In genomic region chr1:107141491-107142369, GRCh38 we compare ENCODE assay signal across 8 cellular contexts. TPM values are rescaled to one million over a fixed set of nuclear protein-coding genes. Genes with fewer than 3 reads are reported as not detected.
A peak's percentile ranks its signal among the peaks of the same experiment; 100 is the strongest.
DNase-seq lines count a peak whose midpoint lies in the region; ATAC-seq and TF ChIP-seq lines count a peak whose summit lies in the region.

No MANE protein-coding gene starts in this region.

- peak; percentile 69 for TF ChIP-seq CTCF in cardiac muscle cell (IDR thresholded peaks at IDR 0.05; ENCODE audit: low read depth, low read length)
- TF ChIP-seq CTCF in ovary (IDR thresholded peaks at IDR 0.05): peak in 1 of 3 donors; percentile 50

- H3K4me1 ChIP-seq in cardiac muscle cell (ENCODE audit: low read depth) (no peaks in the 10 kb centered on the region), ovary (ENCODE audit: insufficient read depth) (peaks cover 5% of the 10 kb centered on the region)

- H3K27me3 ChIP-seq in cardiac muscle cell (peaks cover 53% of the 10 kb centered on the region), ovary (no peaks in the 10 kb centered on the region)

- H3K4me3 Mint-ChIP-seq in activated naive CD8-positive, alpha-beta T cell treated with anti-CD3 and anti-CD28 coated beads, Interleukin-2, amount 10 ng/mL, durations not matched to agents 7 days and 5 days: peak overlapping the region; percentile 81

- TF ChIP-seq EP300 in ovary (IDR thresholded peaks at IDR 0.05): no peak

- no peaks in the 10 kb centered on the region for H3K36me3 Mint-ChIP-seq in activated naive CD8-positive, alpha-beta T cell treated with anti-CD3 and anti-CD28 coated beads, Interleukin-2, amount 10 ng/mL, durations not matched to agents 7 days and 5 days

- ATAC-seq in HG03066 (IDR thresholded peaks at IDR 0.05; ENCODE audit: low read depth, unreplicated experiment) (peak; percentile 49), HG02571 (IDR thresholded peaks at IDR 0.05; ENCODE audit: unreplicated experiment) (no peak)
- peak; percentile 41 for ATAC-seq in activated naive CD8-positive, alpha-beta T cell treated with anti-CD3 and anti-CD28 coated beads, Interleukin-2, amount 10 ng/mL, durations not matched to agents 7 days and 5 days (ENCODE audit: low read depth)

- intact Hi-C loops in ovary (cut with DNase I): no loop called here

- H3K27ac ChIP-seq in cardiac muscle cell: no peak overlapping the region
- no peak overlapping the region for H3K27ac ChIP-seq in ovary

- no peak overlapping the region for H3K27ac Mint-ChIP-seq in activated naive CD8-positive, alpha-beta T cell treated with anti-CD3 and anti-CD28 coated beads, Interleukin-2, amount 10 ng/mL, durations not matched to agents 7 days and 5 days

- 1% methylated on average over 30 to 44 of the region's 44 CpGs for WGBS in ovary, 3 donors

- TF ChIP-seq POLR2A in ovary (IDR thresholded peaks at IDR 0.05): no peak

- H3K9me3 ChIP-seq in cardiac muscle cell (ENCODE audit: low read depth) (no peaks in the 10 kb centered on the region), ovary (no peaks in the 10 kb centered on the region)

- POLR2A ChIA-PET in activated naive CD8-positive, alpha-beta T cell treated with anti-CD3 and anti-CD28 coated beads, Interleukin-2, amount 10 ng/mL, durations not matched to agents 7 days and 5 days (lab: Charles Lee): no interaction called here

- DNase-seq in stimulated activated CD4-positive, alpha-beta T cell treated with anti-CD3 and anti-CD28 coated beads, Interleukin-12 subunit alpha, Interleukin-12 subunit beta, amount 100 ng/mL, for 4 hours: peak; percentile 13
- DNase-seq in stimulated activated CD4-positive, alpha-beta T cell treated with anti-CD3 and anti-CD28 coated beads, Interleukin-2, amount 100 ng/mL, for 48 hours: no peak
- DNase-seq in NCI-H69 (lab: John Stamatoyannopoulos, UW) (peak; percentile 72), cardiac muscle cell (ENCODE audit: low read depth in 1 of 2, low spot score in 1 of 2) (peak; percentile 64 to 73), ovary (peak in 2 of 5 donors; percentile 17 to 33)
- no peak for DNase-seq in activated naive CD8-positive, alpha-beta T cell treated with anti-CD3 and anti-CD28 coated beads, Interleukin-2, amount 10 ng/mL, durations not matched to agents 7 days and 5 days

- no peaks in the 10 kb centered on the region for H3K36me3 ChIP-seq in cardiac muscle cell
- no peaks in the 10 kb centered on the region for H3K36me3 ChIP-seq in ovary

- H3K4me1 Mint-ChIP-seq in activated naive CD8-positive, alpha-beta T cell treated with anti-CD3 and anti-CD28 coated beads, Interleukin-2, amount 10 ng/mL, durations not matched to agents 7 days and 5 days: peaks cover 16% of the 10 kb centered on the region

- H3K9me3 Mint-ChIP-seq in activated naive CD8-positive, alpha-beta T cell treated with anti-CD3 and anti-CD28 coated beads, Interleukin-2, amount 10 ng/mL, durations not matched to agents 7 days and 5 days: no peaks in the 10 kb centered on the region

- peaks cover 64% of the 10 kb centered on the region for H3K27me3 Mint-ChIP-seq in activated naive CD8-positive, alpha-beta T cell treated with anti-CD3 and anti-CD28 coated beads, Interleukin-2, amount 10 ng/mL, durations not matched to agents 7 days and 5 days

- peak overlapping the region; percentile 27 for H3K4me3 ChIP-seq in cardiac muscle cell
- peak overlapping the region; percentile 49 for H3K4me3 ChIP-seq in ovary

RNA-seq across cellular contexts. Expression of gene NTNG1, which starts 0.9 kb away (rescaled TPM):
- under 1 TPM in 1 of 2 experiments, not detected in 1; 0.30 TPM for total RNA-seq in activated naive CD8-positive, alpha-beta T cell treated with anti-CD3 and anti-CD28 coated beads, Interleukin-2, amount 10 ng/mL, durations not matched to agents 7 days and 5 days
- 0.12 and 0.28 TPM in 2 replicates for total RNA-seq in cardiac muscle cell
- not detected in 2 replicates for polyA plus RNA-seq in cardiac muscle cell
- 1 to 10 TPM in 3 of 7 donors, under 1 TPM in 4; 0.28 to 9.1 (median 0.97) TPM for total RNA-seq in ovary
- polyA plus RNA-seq in ovary: 1 to 10 TPM in 1 of 2 donors, under 1 TPM in 1; 0.53 to 1.1 TPM

Comparison
In these comparisons a context has a peak if more than half of its experiments do, and no peak if none do; other contexts are left out.
1. DNase-seq: peak in stimulated activated CD4-positive, alpha-beta T cell treated with anti-CD3 and anti-CD28 coated beads, Interleukin-12 subunit alpha, Interleukin-12 subunit beta, amount 100 ng/mL, for 4 hours (single experiment), NCI-H69 (single experiment) and cardiac muscle cell (2 of 2); none in stimulated activated CD4-positive, alpha-beta T cell treated with anti-CD3 and anti-CD28 coated beads, Interleukin-2, amount 100 ng/mL, for 48 hours (0 of 2) and activated naive CD8-positive, alpha-beta T cell treated with anti-CD3 and anti-CD28 coated beads, Interleukin-2, amount 10 ng/mL, durations not matched to agents 7 days and 5 days (single experiment).